ENCODE assay signal across 9 cellular contexts in the genomic region with DNA sequence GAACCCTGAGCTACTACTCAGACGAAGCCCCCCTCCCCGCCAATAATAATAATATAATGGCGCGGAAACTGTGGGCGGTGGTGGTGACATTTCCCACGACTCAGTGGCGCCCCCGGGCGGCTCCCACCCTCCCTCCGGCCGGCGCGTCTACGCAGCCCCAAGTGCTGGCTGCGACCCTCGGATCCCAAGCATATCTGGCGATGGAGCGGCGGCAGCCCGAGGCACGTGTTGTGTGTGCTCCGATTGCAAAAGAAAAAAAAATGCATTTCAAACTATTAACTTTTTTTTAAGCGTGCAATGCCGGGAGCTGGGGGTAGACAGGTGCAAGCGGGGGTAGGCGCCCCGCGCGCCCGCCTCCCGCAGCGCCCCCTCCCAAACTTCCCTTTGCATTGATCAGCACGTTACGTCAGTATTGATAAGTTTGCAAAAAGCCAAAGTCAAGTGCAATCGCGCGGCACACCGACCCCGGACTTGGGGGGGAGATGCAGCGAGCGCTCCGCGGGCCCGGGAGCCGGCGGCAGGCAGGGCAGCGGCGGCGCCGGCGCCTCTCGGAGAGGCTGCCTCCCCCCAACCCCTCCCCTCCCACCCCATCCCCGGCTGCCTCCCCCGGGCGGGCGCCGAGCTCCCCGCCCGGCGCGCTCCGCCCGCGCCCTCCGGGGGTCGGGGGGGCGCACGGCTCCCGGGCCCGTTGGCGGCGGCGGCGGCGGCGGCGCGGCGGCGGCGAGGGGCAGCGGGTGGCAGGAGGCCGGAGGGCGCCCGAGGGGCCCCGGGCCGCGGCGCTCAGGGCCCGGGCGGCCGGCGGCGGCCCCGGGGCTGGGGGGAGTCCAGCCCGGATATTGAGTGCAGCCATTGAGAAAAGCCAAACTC. TPM values are rescaled to one million over a fixed set of nuclear protein-coding genes. Genes with fewer than 3 reads are reported as not detected.
DNase-seq lines count a peak whose midpoint lies in the region; ATAC-seq and TF ChIP-seq lines count a peak whose summit lies in the region.
"Had no signal": no experiment of that assay in that cellular context is flagged by ENCODE, and none has a peak within 500 bp of the region (broad histone marks: within the 10 kb centered on the region; RNA-seq: fewer than 3 reads in every experiment).

No MANE protein-coding gene starts in this region.

- no peak overlapping the region for H3K27ac Mint-ChIP-seq in activated naive CD8-positive, alpha-beta T cell treated with anti-CD3 and anti-CD28 coated beads, Interleukin-2, amount 10 ng/mL, durations not matched to agents 7 days and 5 days
- H3K27ac Mint-ChIP-seq in mesothelial cell of epicardium = peak overlapping the region; percentile 59

- TF ChIP-seq CTCF in mesothelial cell of epicardium (IDR thresholded peaks at IDR 0.05; ENCODE audit: unreplicated experiment) = peak; percentile 48

- peak overlapping the region; percentile 62; the same call in 1 of the 2 replicates for H3K9ac ChIP-seq in HUES48 (ENCODE audit: low read depth, low read length)

- H3K27me3 ChIP-seq in HUES48 (ENCODE audit: control insufficient read depth, insufficient read depth, low read length) = peaks cover 44% of the 10 kb centered on the region

- peak overlapping the region; percentile 44 for H3K4me3 Mint-ChIP-seq in activated naive CD8-positive, alpha-beta T cell treated with anti-CD3 and anti-CD28 coated beads, Interleukin-2, amount 10 ng/mL, durations not matched to agents 7 days and 5 days
- H3K4me3 Mint-ChIP-seq in mesothelial cell of epicardium = peak overlapping the region; percentile 77

- DNase-seq in D341Med (ENCODE audit: low spot score) = peak; percentile 83
- no peak for DNase-seq in activated naive CD8-positive, alpha-beta T cell treated with anti-CD3 and anti-CD28 coated beads, Interleukin-2, amount 10 ng/mL, durations not matched to agents 7 days and 5 days
- DNase-seq in mesothelial cell of epicardium (ENCODE audit: low spot score in 2 of 2, unreplicated experiment in 2 of 2) = peak; percentile 33 to 57
- no peak for DNase-seq in DMS79 treated with DMSO at 0.1 percent for 48 hours (lab: John Stamatoyannopoulos, UW)
- DNase-seq: SIG-M5 had no signal

- no peaks in the 10 kb centered on the region for H3K9me3 ChIP-seq in HUES48 (ENCODE audit: control insufficient read depth, insufficient read depth, low read length)

- H3K4me1 Mint-ChIP-seq in activated naive CD8-positive, alpha-beta T cell treated with anti-CD3 and anti-CD28 coated beads, Interleukin-2, amount 10 ng/mL, durations not matched to agents 7 days and 5 days = peaks cover 12% of the 10 kb centered on the region
- peaks cover 58% of the 10 kb centered on the region for H3K4me1 Mint-ChIP-seq in mesothelial cell of epicardium

- no peak for ATAC-seq in activated naive CD8-positive, alpha-beta T cell treated with anti-CD3 and anti-CD28 coated beads, Interleukin-2, amount 10 ng/mL, durations not matched to agents 7 days and 5 days (ENCODE audit: low read depth)
- ATAC-seq in GM18907 (IDR thresholded peaks at IDR 0.05; ENCODE audit: unreplicated experiment) (no peak), esophagus mucosa (no peak), GM21367 (IDR thresholded peaks at IDR 0.05; ENCODE audit: unreplicated experiment) (no peak)

- H3K4me3 ChIP-seq in HUES48 (ENCODE audit: low read depth, low read length) = peak overlapping the region; percentile 84

- peaks cover 69% of the 10 kb centered on the region for H3K27me3 Mint-ChIP-seq in activated naive CD8-positive, alpha-beta T cell treated with anti-CD3 and anti-CD28 coated beads, Interleukin-2, amount 10 ng/mL, durations not matched to agents 7 days and 5 days
- H3K27me3 Mint-ChIP-seq in mesothelial cell of epicardium (ENCODE audit: low read depth) = peaks cover 65% of the 10 kb centered on the region

- H3K36me3 Mint-ChIP-seq in activated naive CD8-positive, alpha-beta T cell treated with anti-CD3 and anti-CD28 coated beads, Interleukin-2, amount 10 ng/mL, durations not matched to agents 7 days and 5 days = no peaks in the 10 kb centered on the region
- no peaks in the 10 kb centered on the region for H3K36me3 Mint-ChIP-seq in mesothelial cell of epicardium

- H3K9me3 Mint-ChIP-seq in activated naive CD8-positive, alpha-beta T cell treated with anti-CD3 and anti-CD28 coated beads, Interleukin-2, amount 10 ng/mL, durations not matched to agents 7 days and 5 days = no peaks in the 10 kb centered on the region
- no peaks in the 10 kb centered on the region for H3K9me3 Mint-ChIP-seq in mesothelial cell of epicardium

- peak overlapping the region; percentile 65 for H3K27ac ChIP-seq in HUES48 (ENCODE audit: low read depth, low read length)

- no peaks in the 10 kb centered on the region for H3K36me3 ChIP-seq in HUES48 (ENCODE audit: control insufficient read depth, insufficient read depth, low read length)

- POLR2A ChIA-PET in activated naive CD8-positive, alpha-beta T cell treated with anti-CD3 and anti-CD28 coated beads, Interleukin-2, amount 10 ng/mL, durations not matched to agents 7 days and 5 days (lab: Charles Lee) = no interaction called here

- H3K4me1 ChIP-seq in HUES48 (ENCODE audit: control insufficient read depth, insufficient read depth, low read length) = peaks cover 37% of the 10 kb centered on the region

RNA-seq across cellular contexts. Expression of a gene that starts 0.5 kb away (rescaled TPM):
- total RNA-seq in activated naive CD8-positive, alpha-beta T cell treated with anti-CD3 and anti-CD28 coated beads, Interleukin-2, amount 10 ng/mL, durations not matched to agents 7 days and 5 days = 1 to 10 TPM; 1.1 to 1.3 TPM
- 26.9 to 31.3 TPM (median 28.3 TPM) in 3 replicates for total RNA-seq in mesothelial cell of epicardium
- total RNA-seq in esophagus mucosa = not detected

Comparison
In these comparisons a context has a peak if more than half of its experiments do, and no peak if none do; other contexts are left out.
1. DNase-seq: peak in D341Med (single experiment) and mesothelial cell of epicardium (2 of 2); none in activated naive CD8-positive, alpha-beta T cell treated with anti-CD3 and anti-CD28 coated beads, Interleukin-2, amount 10 ng/mL, durations not matched to agents 7 days and 5 days (single experiment) and DMS79 treated with DMSO at 0.1 percent for 48 hours (single experiment).
2. RNA of a gene that starts 0.5 kb away (total RNA-seq): 26.9 to 31.3 TPM in mesothelial cell of epicardium; 1.1 to 1.3 TPM in activated naive CD8-positive, alpha-beta T cell treated with anti-CD3 and anti-CD28 coated beads, Interleukin-2, amount 10 ng/mL, durations not matched to agents 7 days and 5 days and not detected in esophagus mucosa (single experiment); every median in the first group is over 10 times any median in the second.